In the genomic region with DNA sequence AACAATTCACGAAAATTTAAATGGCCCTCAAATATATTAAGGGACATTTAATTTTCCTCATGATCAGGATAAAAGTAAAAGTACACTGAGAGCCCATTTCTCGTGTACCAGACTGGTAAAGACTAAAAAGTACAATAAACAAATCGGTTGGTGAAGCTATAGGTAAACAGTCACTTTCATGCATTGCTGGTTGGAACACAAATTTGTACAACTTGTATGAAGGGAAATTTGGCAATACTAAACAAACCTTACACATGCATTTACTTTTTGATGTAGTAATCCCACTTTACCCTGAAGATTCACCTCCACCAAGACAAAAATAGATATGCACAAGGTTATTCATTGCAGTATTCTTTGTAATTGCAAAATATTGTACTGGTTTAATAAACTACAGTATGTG, we compare ENCODE assay signal across 1 cellular context.
TF ChIP-seq lines count a peak whose summit lies in the region.

No MANE protein-coding gene starts in this region.

TF ChIP-seq in A549, 52 proteins besides CTCF, POLR2A, EP300 and RAD21 (continued from another document):
- TF ChIP-seq, protein P1, sequence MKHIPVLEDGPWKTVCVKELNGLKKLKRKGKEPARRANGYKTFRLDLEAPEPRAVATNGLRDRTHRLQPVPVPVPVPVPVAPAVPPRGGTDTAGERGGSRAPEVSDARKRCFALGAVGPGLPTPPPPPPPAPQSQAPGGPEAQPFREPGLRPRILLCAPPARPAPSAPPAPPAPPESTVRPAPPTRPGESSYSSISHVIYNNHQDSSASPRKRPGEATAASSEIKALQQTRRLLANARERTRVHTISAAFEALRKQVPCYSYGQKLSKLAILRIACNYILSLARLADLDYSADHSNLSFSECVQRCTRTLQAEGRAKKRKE (CRISPR knock-in tag; IDR thresholded peaks at IDR 0.05; ENCODE audit: low read depth) = no peak
- no peak for TF ChIP-seq E2F6 (IDR thresholded peaks at IDR 0.05; ENCODE audit: borderline replicate concordance, low read depth)
- no peak for TF ChIP-seq RFX5 (IDR thresholded peaks at IDR 0.05)
- TF ChIP-seq TFCP2L1 (CRISPR knock-in tag; IDR thresholded peaks at IDR 0.05) = no peak
- no peak for TF ChIP-seq FOXS1 (CRISPR knock-in tag; IDR thresholded peaks at IDR 0.05)
- TF ChIP-seq JUN (IDR thresholded peaks at IDR 0.05) = no peak
- TF ChIP-seq EHF (CRISPR knock-in tag; IDR thresholded peaks at IDR 0.05) = no peak
- TF ChIP-seq CHD4 (IDR thresholded peaks at IDR 0.05; ENCODE audit: borderline replicate concordance) = no peak
- no peak for TF ChIP-seq HMGXB4 (CRISPR knock-in tag; IDR thresholded peaks at IDR 0.05; ENCODE audit: borderline replicate concordance)
- no peak for TF ChIP-seq PHF8 (IDR thresholded peaks at IDR 0.05; ENCODE audit: borderline replicate concordance, low read depth)
- no peak for TF ChIP-seq NPAS2 (CRISPR knock-in tag; IDR thresholded peaks at IDR 0.05; ENCODE audit: borderline replicate concordance)
- no peak for TF ChIP-seq RARB (CRISPR knock-in tag; IDR thresholded peaks at IDR 0.05)
- TF ChIP-seq KDM5A (IDR thresholded peaks at IDR 0.05) = no peak
- TF ChIP-seq, protein P2, sequence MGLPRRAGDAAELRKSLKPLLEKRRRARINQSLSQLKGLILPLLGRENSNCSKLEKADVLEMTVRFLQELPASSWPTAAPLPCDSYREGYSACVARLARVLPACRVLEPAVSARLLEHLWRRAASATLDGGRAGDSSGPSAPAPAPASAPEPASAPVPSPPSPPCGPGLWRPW (IDR thresholded peaks at IDR 0.05) = no peak
